ENCODE assay signal across 8 cellular contexts in the genomic region with DNA sequence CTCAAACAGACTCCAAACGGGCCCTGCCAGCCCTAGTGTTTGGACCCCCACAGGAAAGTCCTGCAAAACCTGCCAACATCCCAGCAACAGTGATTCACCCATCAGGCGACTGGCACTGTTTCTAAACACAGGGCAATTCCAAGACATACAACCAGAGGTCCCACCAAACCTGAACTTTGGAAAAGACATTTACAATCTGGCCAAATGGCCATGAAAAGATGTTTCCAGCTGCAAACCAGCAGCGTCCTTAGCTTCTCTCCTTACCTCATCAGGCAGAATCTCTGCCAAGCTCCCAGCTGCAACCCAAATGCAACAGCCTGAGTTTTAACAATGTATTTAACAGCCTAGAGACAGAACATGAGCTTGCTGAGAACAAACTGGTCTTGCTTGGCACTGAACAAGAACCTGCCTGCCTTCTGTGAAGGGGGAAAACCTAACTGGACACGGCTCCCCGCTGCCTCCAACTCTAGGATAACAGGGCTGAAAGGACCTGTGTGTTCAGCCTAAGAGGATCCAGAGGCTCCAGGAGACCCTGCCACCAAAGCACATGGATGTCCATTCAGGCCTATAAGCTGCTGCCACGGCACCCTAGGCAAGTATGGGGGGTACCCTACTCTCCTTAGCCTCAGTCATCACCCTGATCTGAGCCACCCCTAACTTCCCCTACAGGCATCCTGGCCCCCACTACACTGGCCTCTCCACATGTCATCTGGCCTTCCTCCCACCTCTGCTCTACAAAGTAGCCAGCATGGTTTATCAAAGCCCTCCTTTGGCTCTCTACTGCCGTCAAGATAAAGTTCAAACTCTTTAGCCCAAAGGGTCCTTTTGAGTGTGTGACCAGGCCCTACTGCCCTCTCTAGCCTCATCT. TPM values are rescaled to one million over a fixed set of nuclear protein-coding genes. Genes with fewer than 3 reads are reported as not detected.
A peak's percentile ranks its signal among the peaks of the same experiment; 100 is the strongest.
DNase-seq lines count a peak whose midpoint lies in the region; ATAC-seq, FAIRE-seq and TF ChIP-seq lines count a peak whose summit lies in the region.

No MANE protein-coding gene starts in this region.

- H3K4me3 Mint-ChIP-seq in activated CD4-positive, alpha-beta T cell treated with anti-CD3 and anti-CD28 coated beads, Interleukin-2, amount 10 ng/mL, durations not matched to agents 7 days and 5 days, result no peak overlapping the region

- peaks cover 3% of the 10 kb centered on the region for H3K4me1 Mint-ChIP-seq in activated CD4-positive, alpha-beta T cell treated with anti-CD3 and anti-CD28 coated beads, Interleukin-2, amount 10 ng/mL, durations not matched to agents 7 days and 5 days

- no peak overlapping the region for H3K27ac Mint-ChIP-seq in activated CD4-positive, alpha-beta T cell treated with anti-CD3 and anti-CD28 coated beads, Interleukin-2, amount 10 ng/mL, durations not matched to agents 7 days and 5 days

- H3K9ac ChIP-seq in skeletal muscle satellite cell (ENCODE audit: low read depth, low read length), result peak overlapping the region; percentile 21

- ATAC-seq in GM18909 (IDR thresholded peaks at IDR 0.05; ENCODE audit: poor library complexity, unreplicated experiment), result peak; percentile 5
- no peak for ATAC-seq in GM18867 (IDR thresholded peaks at IDR 0.05; ENCODE audit: unreplicated experiment)
- ATAC-seq in GM18870 (IDR thresholded peaks at IDR 0.05; ENCODE audit: unreplicated experiment), result no peak

- POLR2A ChIA-PET in RWPE1 (lab: Yijun Ruan, JAX; ENCODE audit: low non-redundant PET), result no interaction called here
- POLR2A ChIA-PET in activated CD4-positive, alpha-beta T cell treated with anti-CD3 and anti-CD28 coated beads, Interleukin-2, amount 10 ng/mL, durations not matched to agents 7 days and 5 days (lab: Charles Lee), result no interaction called here

- H3K4me1 ChIP-seq in skeletal muscle satellite cell (ENCODE audit: control insufficient read depth, insufficient read depth, low read length), result peaks cover 52% of the 10 kb centered on the region

- peak overlapping the region; percentile 93 for H3K27ac ChIP-seq in RWPE1

- no peak; the same call in 1 of the 2 replicates for TF ChIP-seq CTCF in RWPE1 (conservative IDR thresholded peaks at IDR 0.05; ENCODE audit: low read depth)

- H3K4me3 ChIP-seq in skeletal muscle satellite cell (ENCODE audit: low read length), result no peak overlapping the region

- CTCF ChIA-PET in RWPE1 (lab: Yijun Ruan, JAX), result interaction anchor here (0.6 kb wide), 1 partner anchor 285 kb away, joined by 3 read pairs; no protein-coding TSS in a partner anchor
- CTCF ChIA-PET in activated CD4-positive, alpha-beta T cell treated with anti-CD3 and anti-CD28 coated beads, Interleukin-2, amount 10 ng/mL, durations not matched to agents 7 days and 5 days (lab: Charles Lee), result no interaction called here

- H3K27me3 ChIP-seq in skeletal muscle satellite cell (ENCODE audit: control insufficient read depth, insufficient read depth, low read length), result no peaks in the 10 kb centered on the region

- no peak for FAIRE-seq in HTR-8/SVneo (lab: Jason Lieb, UNC)

- DNase-seq in RWPE1 (ENCODE audit: low spot score) (no peak), glomerular visceral epithelial cell (ENCODE audit: extremely low spot score) (peak; percentile 41), HTR-8/SVneo (ENCODE audit: insufficient read length, low spot score) (no peak)
- DNase-seq in activated CD4-positive, alpha-beta T cell treated with anti-CD3 and anti-CD28 coated beads, Interleukin-2, amount 10 ng/mL, durations not matched to agents 7 days and 5 days, result no peak

- H3K36me3 Mint-ChIP-seq in activated CD4-positive, alpha-beta T cell treated with anti-CD3 and anti-CD28 coated beads, Interleukin-2, amount 10 ng/mL, durations not matched to agents 7 days and 5 days (ENCODE audit: low read depth), result no peaks in the 10 kb centered on the region

- H3K4me2 ChIP-seq in skeletal muscle satellite cell (ENCODE audit: low read length), result peak overlapping the region; percentile 58

- no peaks in the 10 kb centered on the region for H3K9me3 Mint-ChIP-seq in activated CD4-positive, alpha-beta T cell treated with anti-CD3 and anti-CD28 coated beads, Interleukin-2, amount 10 ng/mL, durations not matched to agents 7 days and 5 days

- no peaks in the 10 kb centered on the region for H3K9me3 ChIP-seq in skeletal muscle satellite cell (replicated peaks; ENCODE audit: low read length)

- H3K36me3 ChIP-seq in skeletal muscle satellite cell (ENCODE audit: insufficient read depth, low read length), result peaks cover 33% of the 10 kb centered on the region

- peaks cover 5% of the 10 kb centered on the region for H3K27me3 Mint-ChIP-seq in activated CD4-positive, alpha-beta T cell treated with anti-CD3 and anti-CD28 coated beads, Interleukin-2, amount 10 ng/mL, durations not matched to agents 7 days and 5 days

RNA-seq across cellular contexts. Expression of gene P4HA2, which starts 5.6 kb away (rescaled TPM):
- 149 and 191 TPM in 2 replicates for total RNA-seq in skeletal muscle satellite cell (2012; rRNA removed)
- 1 to 10 TPM; 2.3 to 2.5 TPM for total RNA-seq in activated CD4-positive, alpha-beta T cell treated with anti-CD3 and anti-CD28 coated beads, Interleukin-2, amount 10 ng/mL, durations not matched to agents 7 days and 5 days

RNA-seq across cellular contexts. Expression of gene PDLIM4, which starts 35.5 kb away (rescaled TPM):
- 90.4 and 97.1 TPM in 2 replicates for total RNA-seq in skeletal muscle satellite cell (2012; rRNA removed)
- not detected for total RNA-seq in activated CD4-positive, alpha-beta T cell treated with anti-CD3 and anti-CD28 coated beads, Interleukin-2, amount 10 ng/mL, durations not matched to agents 7 days and 5 days
